ENCODE assay signal across 27 cellular contexts in the genomic region with DNA sequence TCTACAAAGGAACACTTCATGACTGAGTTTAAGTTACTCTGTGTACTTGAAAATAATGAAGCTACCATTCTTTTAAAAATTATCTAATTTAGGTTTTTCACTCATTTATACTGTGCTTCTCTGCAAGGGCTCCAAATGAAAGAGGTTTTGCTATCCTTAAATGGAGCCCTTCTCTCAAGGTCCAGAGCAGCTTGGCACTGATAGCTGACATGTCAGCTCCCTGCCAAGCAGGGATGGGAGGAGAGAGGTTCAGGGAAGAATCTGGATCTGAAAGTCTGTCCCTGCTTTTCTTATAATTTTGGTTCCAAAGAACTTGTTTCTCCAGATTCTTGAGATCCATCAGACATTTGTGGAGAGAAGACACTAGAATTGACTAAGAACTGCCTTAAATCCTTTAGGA.
"Had no signal": no experiment of that assay in that cellular context is flagged by ENCODE, and none has a peak within 500 bp of the region (broad histone marks: within the 10 kb centered on the region; RNA-seq: fewer than 3 reads in every experiment).

No MANE protein-coding gene starts in this region.

- H3K4me1 ChIP-seq: ascending aorta, breast epithelium, gastrocnemius medialis had no signal

- H3K27me3 ChIP-seq: ascending aorta, breast epithelium, cardiac muscle cell, dorsolateral prefrontal cortex, gastrocnemius medialis had no signal

- DNase-seq: activated CD4-positive, alpha-beta memory T cell treated with anti-CD3 and anti-CD28 coated beads, Interleukin-2, amount 10 ng/mL, durations not matched to agents 7 days and 5 days; activated CD4-positive, alpha-beta T cell treated with anti-CD3 and anti-CD28 coated beads for 1 hour; activated CD4-positive, alpha-beta T cell treated with anti-CD3 and anti-CD28 coated beads for 4 hours; activated CD4-positive, alpha-beta T cell treated with anti-CD3 and anti-CD28 coated beads, Interleukin-2, amount 10 ng/mL, durations not matched to agents 7 days and 5 days; activated CD4-positive, alpha-beta T cell treated with anti-CD3 and anti-CD28 coated beads, Interleukin-2, amount 50 U/mL, for 4 hours; activated CD8-positive, alpha-beta memory T cell treated with anti-CD3 and anti-CD28 coated beads, Interleukin-2, amount 50 U/mL, for 48 hours; activated gamma-delta T cell; activated naive CD4-positive, alpha-beta T cell; activated naive CD4-positive, alpha-beta T cell treated with anti-CD3 and anti-CD28 coated beads, Interleukin-2, amount 10 ng/mL, durations not matched to agents 7 days and 5 days; activated naive CD8-positive, alpha-beta T cell treated with anti-CD3 and anti-CD28 coated beads, Interleukin-2, amount 10 ng/mL, durations not matched to agents 7 days and 5 days; activated T-cell treated with anti-CD3 and anti-CD28 coated beads for 4 hours; activated T-cell treated with anti-CD3 and anti-CD28 coated beads, Interleukin-2, amount 50 U/mL, for 24 hours; activated T-cell treated with anti-CD3 and anti-CD28 coated beads, Interleukin-2, amount 50 U/mL, for 72 hours; dorsolateral prefrontal cortex; effector memory CD4-positive, alpha-beta T cell; endodermal cell; foreskin fibroblast; gastrocnemius medialis; T-helper 2 cell had no signal

- H3K9me3 ChIP-seq: ascending aorta, breast epithelium, gastrocnemius medialis had no signal

- H3K4me3 ChIP-seq: ascending aorta, breast epithelium, cardiac muscle cell, coronary artery, dorsolateral prefrontal cortex, gastrocnemius medialis had no signal

- H3K27ac ChIP-seq: ascending aorta, breast epithelium, cardiac muscle cell, coronary artery, dorsolateral prefrontal cortex, gastrocnemius medialis, VCaP had no signal

- ATAC-seq: activated naive CD4-positive, alpha-beta T cell treated with anti-CD3 and anti-CD28 coated beads, Interleukin-2, amount 50 U/mL, for 72 hours; activated T-cell treated with anti-CD3 and anti-CD28 coated beads, Interleukin-2, amount 50 U/mL, for 72 hours; esophagus mucosa; gastrocnemius medialis; WTC11 had no signal

- H3K36me3 ChIP-seq: breast epithelium had no signal
